In the genomic region with DNA sequence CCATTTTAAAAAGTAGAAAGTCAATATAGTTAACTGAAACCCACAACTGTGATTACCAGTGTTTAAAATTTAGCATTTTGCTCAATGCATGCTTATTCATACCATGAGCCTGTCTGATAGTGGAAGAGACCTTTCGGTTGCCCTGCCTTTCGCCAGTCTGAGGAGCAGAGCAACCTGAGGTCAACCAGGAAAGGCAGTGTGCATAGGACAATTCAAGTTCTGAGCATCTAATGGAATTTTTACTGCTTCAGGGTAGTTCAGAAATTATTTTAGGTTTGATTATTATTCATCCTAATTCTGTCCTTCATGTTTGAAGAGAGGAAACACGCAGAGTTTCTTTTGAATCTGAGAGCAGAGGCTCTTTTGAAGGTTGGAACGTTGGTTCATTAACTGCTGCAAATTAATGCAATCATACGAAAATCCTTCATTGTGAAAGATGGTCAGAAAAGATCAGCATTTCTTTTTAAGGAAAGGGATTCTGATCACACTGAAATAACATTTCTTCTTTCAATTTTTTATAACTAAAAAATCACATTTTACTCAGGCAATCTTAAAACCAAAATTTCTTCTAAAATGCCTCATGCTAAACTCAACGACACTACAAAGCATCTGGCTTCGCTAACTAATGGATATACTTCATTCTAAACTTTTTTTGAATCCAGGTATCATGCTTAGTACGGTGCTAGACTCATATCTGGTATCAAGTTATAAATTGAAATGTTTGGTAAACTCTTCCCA, we compare ENCODE assay signal across 9 cellular contexts.
A peak's percentile ranks its signal among the peaks of the same experiment; 100 is the strongest.
DNase-seq lines count a peak whose midpoint lies in the region; ATAC-seq, FAIRE-seq and TF ChIP-seq lines count a peak whose summit lies in the region.
"Had no signal": no experiment of that assay in that cellular context is flagged by ENCODE, and none has a peak within 500 bp of the region (broad histone marks: within the 10 kb centered on the region; RNA-seq: fewer than 3 reads in every experiment).

No MANE protein-coding gene starts in this region.

- H3K36me3 Mint-ChIP-seq in chondrocyte (ENCODE audit: low read depth), result no peaks in the 10 kb centered on the region

- peaks cover 3% of the 10 kb centered on the region for H3K9me3 Mint-ChIP-seq in chondrocyte (ENCODE audit: low read depth)

- H3K9me3 ChIP-seq in BE2C (no peaks in the 10 kb centered on the region), OCI-LY7 (ENCODE audit: low read length) (no peaks in the 10 kb centered on the region), neutrophil (no peaks in the 10 kb centered on the region)

- TF ChIP-seq CTCF in BE2C (IDR thresholded peaks at IDR 0.05; ENCODE audit: low read depth, low read length), result no peak
- no peak for TF ChIP-seq CTCF in OCI-LY7 (conservative IDR thresholded peaks at IDR 0.05; ENCODE audit: low read length)
- no peak for TF ChIP-seq CTCF in chondrocyte (IDR thresholded peaks at IDR 0.05)
- no peak for TF ChIP-seq CTCF in neutrophil (IDR thresholded peaks at IDR 0.05)

- intact Hi-C loops in OCI-LY7 (cut with micrococcal nuclease; ENCODE audit: unreplicated experiment), result no loop called here

- H3K4me1 ChIP-seq in BE2C (peaks cover 13% of the 10 kb centered on the region; the same call in 1 of the 2 replicates), OCI-LY7 (ENCODE audit: insufficient read depth, low read length, poor library complexity, severe bottlenecking) (peaks cover 8% of the 10 kb centered on the region), neutrophil (ENCODE audit: control insufficient read depth in 1 of 2, insufficient read depth in 1 of 2, low read depth in 1 of 2, low read length in 1 of 2) (peaks cover 84 to 86% of the 10 kb centered on the region in 2 experiments)

- no peak overlapping the region for H3K27ac ChIP-seq in OCI-LY7 (ENCODE audit: low read depth, low read length, poor library complexity, severe bottlenecking)
- H3K27ac ChIP-seq in neutrophil, result peak overlapping the region; percentile 64

- no peaks in the 10 kb centered on the region for H3K36me3 ChIP-seq in BE2C
- no peaks in the 10 kb centered on the region for H3K36me3 ChIP-seq in OCI-LY7 (ENCODE audit: insufficient read depth, low read length)
- no peaks in the 10 kb centered on the region for H3K36me3 ChIP-seq in neutrophil

- no peaks in the 10 kb centered on the region for H4K20me1 ChIP-seq in OCI-LY7 (ENCODE audit: insufficient read depth, low read length)

- no peak for DNase-seq in BE2C
- DNase-seq in OCI-LY7 (ENCODE audit: low spot score), result no peak
- DNase-seq in chondrocyte (ENCODE audit: low spot score), result no peak
- DNase-seq in NCI-H526 (lab: John Stamatoyannopoulos, UW), result no peak
- no peak for DNase-seq in stimulated activated CD4-positive, alpha-beta T cell treated with anti-CD3 and anti-CD28 coated beads, Interleukin-1b, Interleukin-23, amount 100 ng/mL, for 48 hours
- no peak for DNase-seq in HTR-8/SVneo (ENCODE audit: insufficient read length, low spot score)

- CTCF ChIA-PET in OCI-LY7 (lab: Charles Lee; ENCODE audit: unreplicated experiment), result no interaction called here

- peak overlapping the region; percentile 37 for H3K27ac Mint-ChIP-seq in chondrocyte (ENCODE audit: unreplicated experiment)

- no peaks in the 10 kb centered on the region for H3K27me3 ChIP-seq in BE2C
- no peaks in the 10 kb centered on the region for H3K27me3 ChIP-seq in neutrophil

- H3K9me2 ChIP-seq in OCI-LY7 (ENCODE audit: insufficient read depth, low read length), result no peaks in the 10 kb centered on the region

- peaks cover 38% of the 10 kb centered on the region for H3K4me1 Mint-ChIP-seq in chondrocyte (ENCODE audit: low read depth)

- no peak for FAIRE-seq in HTR-8/SVneo (lab: Jason Lieb, UNC)
- FAIRE-seq: islet of Langerhans had no signal

- POLR2A ChIA-PET in OCI-LY7 (lab: Charles Lee), result no interaction called here

- H3K27me3 Mint-ChIP-seq in chondrocyte (ENCODE audit: low read depth), result no peaks in the 10 kb centered on the region

- H2AFZ ChIP-seq in OCI-LY7 (ENCODE audit: low read length), result peak overlapping the region; percentile 72; the same call in 1 of the 2 replicates

- peak overlapping the region; percentile 40 for H3K4me3 Mint-ChIP-seq in chondrocyte (ENCODE audit: unreplicated experiment)

- H3K4me2 ChIP-seq in OCI-LY7 (ENCODE audit: low read length), result peak overlapping the region; percentile 36; the same call in 1 of the 2 replicates

- peak overlapping the region; percentile 49 for H3K4me3 ChIP-seq in BE2C (ENCODE audit: low read depth, low read length)
- H3K4me3 ChIP-seq in OCI-LY7 (ENCODE audit: low read depth, low read length, poor library complexity, severe bottlenecking), result no peak overlapping the region
- peak overlapping the region; percentile 40 to 44 for H3K4me3 ChIP-seq in neutrophil (ENCODE audit: low read depth in 1 of 2, low read length in 1 of 2)

- BruUV-seq in OCI-LY7 (replicated peaks; lab: Mats Ljungman, UMichigan), result no TSS peak

- ATAC-seq in GM21737 (IDR thresholded peaks at IDR 0.05; ENCODE audit: unreplicated experiment), result no peak

- H3K79me2 ChIP-seq in OCI-LY7 (ENCODE audit: insufficient read depth, low read depth, low read length), result no peaks in the 10 kb centered on the region
